1 cellular context compared by ENCODE assay signal in the genomic region with DNA sequence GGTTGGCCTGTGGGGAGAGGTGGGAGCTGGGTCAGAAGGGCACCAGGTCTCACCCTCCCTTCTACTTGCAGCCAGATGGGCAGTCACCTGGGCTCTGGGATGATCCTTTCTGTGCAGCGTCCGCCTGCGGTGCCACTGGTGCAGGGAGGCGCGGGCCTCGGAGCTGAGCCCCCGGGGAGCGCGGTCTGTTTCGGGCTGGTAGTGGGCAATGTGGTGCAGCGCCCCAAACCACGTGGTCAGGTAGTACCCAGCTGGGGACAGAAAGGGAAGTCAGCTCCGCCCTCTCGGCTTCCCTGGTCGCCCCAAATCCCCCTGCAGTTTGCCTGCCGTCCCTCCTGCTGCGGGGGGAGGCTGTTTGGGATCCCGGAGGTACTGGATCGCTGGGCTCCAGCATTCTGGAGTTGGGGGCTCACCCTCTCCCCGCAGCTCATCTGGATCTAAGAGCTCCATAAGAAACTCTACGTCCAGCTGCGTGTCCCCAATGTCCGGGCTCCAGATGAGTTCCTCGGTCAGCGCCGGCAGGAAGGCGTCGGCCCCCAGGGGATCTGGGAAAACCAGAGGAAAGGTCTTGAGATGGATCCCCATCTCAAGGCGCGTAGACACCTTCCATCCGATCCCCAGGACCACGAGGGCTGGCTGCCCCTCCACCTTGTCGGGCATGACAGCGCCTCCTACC.
TF ChIP-seq lines count a peak whose summit lies in the region.

No MANE protein-coding gene starts in this region.

TF ChIP-seq in H1, 55 proteins besides CTCF, POLR2A, EP300 and RAD21:
- no peak for TF ChIP-seq YY1 (IDR thresholded peaks at IDR 0.05; ENCODE audit: low read depth, low read length)
- no peak for TF ChIP-seq NANOG (IDR thresholded peaks at IDR 0.05; ENCODE audit: insufficient read depth, low read depth, low read length, poor library complexity, severe bottlenecking)
- no peak for TF ChIP-seq RXRA (IDR thresholded peaks at IDR 0.05; ENCODE audit: insufficient read depth, low read depth, low read length)
- TF ChIP-seq, protein P1, sequence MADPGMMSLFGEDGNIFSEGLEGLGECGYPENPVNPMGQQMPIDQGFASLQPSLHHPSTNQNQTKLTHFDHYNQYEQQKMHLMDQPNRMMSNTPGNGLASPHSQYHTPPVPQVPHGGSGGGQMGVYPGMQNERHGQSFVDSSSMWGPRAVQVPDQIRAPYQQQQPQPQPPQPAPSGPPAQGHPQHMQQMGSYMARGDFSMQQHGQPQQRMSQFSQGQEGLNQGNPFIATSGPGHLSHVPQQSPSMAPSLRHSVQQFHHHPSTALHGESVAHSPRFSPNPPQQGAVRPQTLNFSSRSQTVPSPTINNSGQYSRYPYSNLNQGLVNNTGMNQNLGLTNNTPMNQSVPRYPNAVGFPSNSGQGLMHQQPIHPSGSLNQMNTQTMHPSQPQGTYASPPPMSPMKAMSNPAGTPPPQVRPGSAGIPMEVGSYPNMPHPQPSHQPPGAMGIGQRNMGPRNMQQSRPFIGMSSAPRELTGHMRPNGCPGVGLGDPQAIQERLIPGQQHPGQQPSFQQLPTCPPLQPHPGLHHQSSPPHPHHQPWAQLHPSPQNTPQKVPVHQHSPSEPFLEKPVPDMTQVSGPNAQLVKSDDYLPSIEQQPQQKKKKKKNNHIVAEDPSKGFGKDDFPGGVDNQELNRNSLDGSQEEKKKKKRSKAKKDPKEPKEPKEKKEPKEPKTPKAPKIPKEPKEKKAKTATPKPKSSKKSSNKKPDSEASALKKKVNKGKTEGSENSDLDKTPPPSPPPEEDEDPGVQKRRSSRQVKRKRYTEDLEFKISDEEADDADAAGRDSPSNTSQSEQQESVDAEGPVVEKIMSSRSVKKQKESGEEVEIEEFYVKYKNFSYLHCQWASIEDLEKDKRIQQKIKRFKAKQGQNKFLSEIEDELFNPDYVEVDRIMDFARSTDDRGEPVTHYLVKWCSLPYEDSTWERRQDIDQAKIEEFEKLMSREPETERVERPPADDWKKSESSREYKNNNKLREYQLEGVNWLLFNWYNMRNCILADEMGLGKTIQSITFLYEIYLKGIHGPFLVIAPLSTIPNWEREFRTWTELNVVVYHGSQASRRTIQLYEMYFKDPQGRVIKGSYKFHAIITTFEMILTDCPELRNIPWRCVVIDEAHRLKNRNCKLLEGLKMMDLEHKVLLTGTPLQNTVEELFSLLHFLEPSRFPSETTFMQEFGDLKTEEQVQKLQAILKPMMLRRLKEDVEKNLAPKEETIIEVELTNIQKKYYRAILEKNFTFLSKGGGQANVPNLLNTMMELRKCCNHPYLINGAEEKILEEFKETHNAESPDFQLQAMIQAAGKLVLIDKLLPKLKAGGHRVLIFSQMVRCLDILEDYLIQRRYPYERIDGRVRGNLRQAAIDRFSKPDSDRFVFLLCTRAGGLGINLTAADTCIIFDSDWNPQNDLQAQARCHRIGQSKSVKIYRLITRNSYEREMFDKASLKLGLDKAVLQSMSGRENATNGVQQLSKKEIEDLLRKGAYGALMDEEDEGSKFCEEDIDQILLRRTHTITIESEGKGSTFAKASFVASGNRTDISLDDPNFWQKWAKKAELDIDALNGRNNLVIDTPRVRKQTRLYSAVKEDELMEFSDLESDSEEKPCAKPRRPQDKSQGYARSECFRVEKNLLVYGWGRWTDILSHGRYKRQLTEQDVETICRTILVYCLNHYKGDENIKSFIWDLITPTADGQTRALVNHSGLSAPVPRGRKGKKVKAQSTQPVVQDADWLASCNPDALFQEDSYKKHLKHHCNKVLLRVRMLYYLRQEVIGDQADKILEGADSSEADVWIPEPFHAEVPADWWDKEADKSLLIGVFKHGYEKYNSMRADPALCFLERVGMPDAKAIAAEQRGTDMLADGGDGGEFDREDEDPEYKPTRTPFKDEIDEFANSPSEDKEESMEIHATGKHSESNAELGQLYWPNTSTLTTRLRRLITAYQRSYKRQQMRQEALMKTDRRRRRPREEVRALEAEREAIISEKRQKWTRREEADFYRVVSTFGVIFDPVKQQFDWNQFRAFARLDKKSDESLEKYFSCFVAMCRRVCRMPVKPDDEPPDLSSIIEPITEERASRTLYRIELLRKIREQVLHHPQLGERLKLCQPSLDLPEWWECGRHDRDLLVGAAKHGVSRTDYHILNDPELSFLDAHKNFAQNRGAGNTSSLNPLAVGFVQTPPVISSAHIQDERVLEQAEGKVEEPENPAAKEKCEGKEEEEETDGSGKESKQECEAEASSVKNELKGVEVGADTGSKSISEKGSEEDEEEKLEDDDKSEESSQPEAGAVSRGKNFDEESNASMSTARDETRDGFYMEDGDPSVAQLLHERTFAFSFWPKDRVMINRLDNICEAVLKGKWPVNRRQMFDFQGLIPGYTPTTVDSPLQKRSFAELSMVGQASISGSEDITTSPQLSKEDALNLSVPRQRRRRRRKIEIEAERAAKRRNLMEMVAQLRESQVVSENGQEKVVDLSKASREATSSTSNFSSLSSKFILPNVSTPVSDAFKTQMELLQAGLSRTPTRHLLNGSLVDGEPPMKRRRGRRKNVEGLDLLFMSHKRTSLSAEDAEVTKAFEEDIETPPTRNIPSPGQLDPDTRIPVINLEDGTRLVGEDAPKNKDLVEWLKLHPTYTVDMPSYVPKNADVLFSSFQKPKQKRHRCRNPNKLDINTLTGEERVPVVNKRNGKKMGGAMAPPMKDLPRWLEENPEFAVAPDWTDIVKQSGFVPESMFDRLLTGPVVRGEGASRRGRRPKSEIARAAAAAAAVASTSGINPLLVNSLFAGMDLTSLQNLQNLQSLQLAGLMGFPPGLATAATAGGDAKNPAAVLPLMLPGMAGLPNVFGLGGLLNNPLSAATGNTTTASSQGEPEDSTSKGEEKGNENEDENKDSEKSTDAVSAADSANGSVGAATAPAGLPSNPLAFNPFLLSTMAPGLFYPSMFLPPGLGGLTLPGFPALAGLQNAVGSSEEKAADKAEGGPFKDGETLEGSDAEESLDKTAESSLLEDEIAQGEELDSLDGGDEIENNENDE (IDR thresholded peaks at IDR 0.05; ENCODE audit: insufficient replicate concordance, low read length) = no peak
- TF ChIP-seq, protein P2, sequence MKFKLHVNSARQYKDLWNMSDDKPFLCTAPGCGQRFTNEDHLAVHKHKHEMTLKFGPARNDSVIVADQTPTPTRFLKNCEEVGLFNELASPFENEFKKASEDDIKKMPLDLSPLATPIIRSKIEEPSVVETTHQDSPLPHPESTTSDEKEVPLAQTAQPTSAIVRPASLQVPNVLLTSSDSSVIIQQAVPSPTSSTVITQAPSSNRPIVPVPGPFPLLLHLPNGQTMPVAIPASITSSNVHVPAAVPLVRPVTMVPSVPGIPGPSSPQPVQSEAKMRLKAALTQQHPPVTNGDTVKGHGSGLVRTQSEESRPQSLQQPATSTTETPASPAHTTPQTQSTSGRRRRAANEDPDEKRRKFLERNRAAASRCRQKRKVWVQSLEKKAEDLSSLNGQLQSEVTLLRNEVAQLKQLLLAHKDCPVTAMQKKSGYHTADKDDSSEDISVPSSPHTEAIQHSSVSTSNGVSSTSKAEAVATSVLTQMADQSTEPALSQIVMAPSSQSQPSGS (IDR thresholded peaks at IDR 0.05; ENCODE audit: low read length) = no peak
- TF ChIP-seq PHF8 (conservative IDR thresholded peaks at IDR 0.05; ENCODE audit: low read depth, low read length) = no peak
- no peak for TF ChIP-seq CEBPB (IDR thresholded peaks at IDR 0.05; ENCODE audit: low read depth, low read length)
- TF ChIP-seq JUN (IDR thresholded peaks at IDR 0.05; ENCODE audit: low read depth, low read length) = no peak
- no peak for TF ChIP-seq SP2 (IDR thresholded peaks at IDR 0.05; ENCODE audit: low read length)
- TF ChIP-seq, protein P3, sequence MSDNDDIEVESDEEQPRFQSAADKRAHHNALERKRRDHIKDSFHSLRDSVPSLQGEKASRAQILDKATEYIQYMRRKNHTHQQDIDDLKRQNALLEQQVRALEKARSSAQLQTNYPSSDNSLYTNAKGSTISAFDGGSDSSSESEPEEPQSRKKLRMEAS (IDR thresholded peaks at IDR 0.05) = peak; percentile 96
- no peak for TF ChIP-seq RNF2 (IDR thresholded peaks at IDR 0.05; ENCODE audit: borderline replicate concordance, low read depth, low read length, missing control alignments, poor library complexity, severe bottlenecking)
- no peak for TF ChIP-seq ASH2L (IDR thresholded peaks at IDR 0.05; ENCODE audit: low read length)
- TF ChIP-seq, protein P4, sequence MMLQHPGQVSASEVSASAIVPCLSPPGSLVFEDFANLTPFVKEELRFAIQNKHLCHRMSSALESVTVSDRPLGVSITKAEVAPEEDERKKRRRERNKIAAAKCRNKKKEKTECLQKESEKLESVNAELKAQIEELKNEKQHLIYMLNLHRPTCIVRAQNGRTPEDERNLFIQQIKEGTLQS (IDR thresholded peaks at IDR 0.05; ENCODE audit: insufficient read depth, low read depth, low read length) = no peak
- no peak for TF ChIP-seq CBX8 (IDR thresholded peaks at IDR 0.05; ENCODE audit: borderline replicate concordance, low read depth, low read length)
- TF ChIP-seq HDAC6 (IDR thresholded peaks at IDR 0.05; ENCODE audit: low read depth, low read length) = no peak
- no peak for TF ChIP-seq FOSL1 (IDR thresholded peaks at IDR 0.05; ENCODE audit: insufficient read depth, low read depth, low read length)
- TF ChIP-seq EGR1 (IDR thresholded peaks at IDR 0.05; ENCODE audit: borderline replicate concordance, low read depth, low read length) = no peak
- TF ChIP-seq, protein P5, sequence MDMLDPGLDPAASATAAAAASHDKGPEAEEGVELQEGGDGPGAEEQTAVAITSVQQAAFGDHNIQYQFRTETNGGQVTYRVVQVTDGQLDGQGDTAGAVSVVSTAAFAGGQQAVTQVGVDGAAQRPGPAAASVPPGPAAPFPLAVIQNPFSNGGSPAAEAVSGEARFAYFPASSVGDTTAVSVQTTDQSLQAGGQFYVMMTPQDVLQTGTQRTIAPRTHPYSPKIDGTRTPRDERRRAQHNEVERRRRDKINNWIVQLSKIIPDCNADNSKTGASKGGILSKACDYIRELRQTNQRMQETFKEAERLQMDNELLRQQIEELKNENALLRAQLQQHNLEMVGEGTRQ (IDR thresholded peaks at IDR 0.05; ENCODE audit: low read length) = peak; percentile 64
- TF ChIP-seq SRF (IDR thresholded peaks at IDR 0.05; ENCODE audit: low read depth, low read length) = no peak
- TF ChIP-seq RBBP5 (IDR thresholded peaks at IDR 0.05; ENCODE audit: borderline replicate concordance, low read depth, low read length) = no peak
- no peak for TF ChIP-seq JUND (IDR thresholded peaks at IDR 0.05; ENCODE audit: low read length)
- TF ChIP-seq TAF1 (IDR thresholded peaks at IDR 0.05; ENCODE audit: low read depth, low read length) = no peak
- no peak for TF ChIP-seq SUZ12 (IDR thresholded peaks at IDR 0.05; ENCODE audit: low read length)
- TF ChIP-seq POU5F1 (IDR thresholded peaks at IDR 0.05; ENCODE audit: low read depth, low read length) = no peak
- TF ChIP-seq BRCA1 (IDR thresholded peaks at IDR 0.05; ENCODE audit: low read depth, low read length) = no peak
- TF ChIP-seq CBX5 (IDR thresholded peaks at IDR 0.05; ENCODE audit: low read depth, low read length) = no peak
- TF ChIP-seq SP4 (IDR thresholded peaks at IDR 0.05; ENCODE audit: low read length) = peak; percentile 0; the same call in 1 of the 2 replicates
- 0 out of 4 replicates have a peak, but pooled peaks of 1 of the 2 experiments have one; percentile 9 for TF ChIP-seq SIN3A (conservative IDR thresholded peaks at IDR 0.05 in 1 of 2, IDR thresholded peaks at IDR 0.05 in 1 of 2; ENCODE audit: low read depth in 1 of 2, low read length in 2 of 2)
- no peak for TF ChIP-seq RFX5 (IDR thresholded peaks at IDR 0.05; ENCODE audit: borderline replicate concordance, low read depth, low read length)
- TF ChIP-seq CREB1 (IDR thresholded peaks at IDR 0.05) = no peak
- TF ChIP-seq KDM4A (IDR thresholded peaks at IDR 0.05; ENCODE audit: low read depth, low read length, severe bottlenecking) = peak; percentile 96
- no peak for TF ChIP-seq CHD1 (IDR thresholded peaks at IDR 0.05; ENCODE audit: low read depth, low read length)
- TF ChIP-seq GABPA (IDR thresholded peaks at IDR 0.05; ENCODE audit: borderline replicate concordance, insufficient read depth, low read length) = no peak
- TF ChIP-seq, protein P6, sequence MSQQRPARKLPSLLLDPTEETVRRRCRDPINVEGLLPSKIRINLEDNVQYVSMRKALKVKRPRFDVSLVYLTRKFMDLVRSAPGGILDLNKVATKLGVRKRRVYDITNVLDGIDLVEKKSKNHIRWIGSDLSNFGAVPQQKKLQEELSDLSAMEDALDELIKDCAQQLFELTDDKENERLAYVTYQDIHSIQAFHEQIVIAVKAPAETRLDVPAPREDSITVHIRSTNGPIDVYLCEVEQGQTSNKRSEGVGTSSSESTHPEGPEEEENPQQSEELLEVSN (IDR thresholded peaks at IDR 0.05) = peak; percentile 89
